Comparison of ENCODE assay signal across 1 cellular context in the genomic region with DNA sequence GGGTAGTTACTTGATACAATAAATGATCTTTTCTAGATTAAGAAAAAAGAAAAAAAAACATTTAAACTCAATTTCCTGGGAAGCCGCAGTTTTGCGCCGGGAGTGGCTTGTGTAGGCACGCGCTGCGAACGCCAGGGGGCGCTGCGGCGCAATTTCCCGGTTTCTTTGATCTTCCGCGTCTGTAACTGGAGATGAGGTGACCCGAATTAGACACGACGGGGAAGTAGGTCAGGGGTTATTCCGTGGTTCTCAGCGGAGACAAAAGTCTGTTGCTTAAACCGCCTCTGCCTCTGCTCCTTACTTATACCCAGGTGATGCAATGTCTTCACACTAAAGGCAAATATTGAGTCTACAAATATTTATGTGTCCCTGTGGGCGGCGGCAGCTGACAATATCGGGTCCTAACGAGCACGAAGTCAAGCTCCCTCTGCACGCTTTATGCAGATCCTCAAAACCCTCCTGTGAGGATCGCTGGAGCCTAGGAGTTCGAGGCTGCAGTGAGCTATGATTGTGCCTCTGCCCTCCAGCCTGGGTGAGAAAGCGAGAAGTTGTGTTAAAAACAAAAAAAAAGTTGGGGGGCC.
TF ChIP-seq lines count a peak whose summit lies in the region.

No MANE protein-coding gene starts in this region.

TF ChIP-seq in HepG2, 621 proteins besides CTCF, POLR2A, EP300 and RAD21 (continued from another document and continues in another):
- TF ChIP-seq, protein P1, sequence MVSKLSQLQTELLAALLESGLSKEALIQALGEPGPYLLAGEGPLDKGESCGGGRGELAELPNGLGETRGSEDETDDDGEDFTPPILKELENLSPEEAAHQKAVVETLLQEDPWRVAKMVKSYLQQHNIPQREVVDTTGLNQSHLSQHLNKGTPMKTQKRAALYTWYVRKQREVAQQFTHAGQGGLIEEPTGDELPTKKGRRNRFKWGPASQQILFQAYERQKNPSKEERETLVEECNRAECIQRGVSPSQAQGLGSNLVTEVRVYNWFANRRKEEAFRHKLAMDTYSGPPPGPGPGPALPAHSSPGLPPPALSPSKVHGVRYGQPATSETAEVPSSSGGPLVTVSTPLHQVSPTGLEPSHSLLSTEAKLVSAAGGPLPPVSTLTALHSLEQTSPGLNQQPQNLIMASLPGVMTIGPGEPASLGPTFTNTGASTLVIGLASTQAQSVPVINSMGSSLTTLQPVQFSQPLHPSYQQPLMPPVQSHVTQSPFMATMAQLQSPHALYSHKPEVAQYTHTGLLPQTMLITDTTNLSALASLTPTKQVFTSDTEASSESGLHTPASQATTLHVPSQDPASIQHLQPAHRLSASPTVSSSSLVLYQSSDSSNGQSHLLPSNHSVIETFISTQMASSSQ (IDR thresholded peaks at IDR 0.05; ENCODE audit: low read depth): no peak
- TF ChIP-seq, protein P1 (CRISPR knock-in tag; IDR thresholded peaks at IDR 0.05; ENCODE audit: borderline replicate concordance): peak; percentile 36; the same call in 1 of the 2 replicates
- TF ChIP-seq ZNF282 (IDR thresholded peaks at IDR 0.05; ENCODE audit: partially characterized antibody) (no peak), RNF2 (conservative IDR thresholded peaks at IDR 0.05; ENCODE audit: low read depth) (0 out of 2 replicates have a peak, but pooled peaks have one; percentile 42), NR2F1 (CRISPR knock-in tag; IDR thresholded peaks at IDR 0.05) (peak; percentile 74 to 81), PHB2 (IDR thresholded peaks at IDR 0.05; ENCODE audit: partially characterized antibody) (no peak), BCL6 (CRISPR knock-in tag; IDR thresholded peaks at IDR 0.05) (peak; percentile 96; the same call in 1 of the 2 replicates), FOSL2 (CRISPR knock-in tag; IDR thresholded peaks at IDR 0.05) (peak; percentile 82), SRY (CRISPR knock-in tag; IDR thresholded peaks at IDR 0.05) (no peak), HHEX (CRISPR knock-in tag; IDR thresholded peaks at IDR 0.05) (peak; percentile 74), MTA1 (CRISPR knock-in tag; IDR thresholded peaks at IDR 0.05; ENCODE audit: borderline replicate concordance) (peak; percentile 78; the same call in 1 of the 2 replicates), HMG20B (CRISPR knock-in tag; conservative IDR thresholded peaks at IDR 0.05) (peak; percentile 85), ZNF720 (CRISPR knock-in tag; IDR thresholded peaks at IDR 0.05) (no peak), ZNF343 (CRISPR knock-in tag; IDR thresholded peaks at IDR 0.05) (0 out of 2 replicates have a peak, but pooled peaks have one; percentile 29), ZNF451 (CRISPR knock-in tag; IDR thresholded peaks at IDR 0.05) (no peak), NCOR1 (IDR thresholded peaks at IDR 0.05; ENCODE audit: borderline replicate concordance, low read length) (peak; percentile 81), ZFP36 (IDR thresholded peaks at IDR 0.05; ENCODE audit: borderline replicate concordance, low read depth, low read length, partially characterized antibody) (no peak), KMT2A (CRISPR knock-in tag; IDR thresholded peaks at IDR 0.05) (no peak; the same call in 1 of the 2 replicates), ZNF891 (CRISPR knock-in tag; IDR thresholded peaks at IDR 0.05) (no peak), POLR2G (IDR thresholded peaks at IDR 0.05; ENCODE audit: low read depth, low read length) (no peak), IRF2 (CRISPR knock-in tag; IDR thresholded peaks at IDR 0.05) (peak; percentile 85), FOXK2 (IDR thresholded peaks at IDR 0.05) (no peak), ATRX (CRISPR knock-in tag; IDR thresholded peaks at IDR 0.05; ENCODE audit: borderline replicate concordance) (no peak), AGO1 (IDR thresholded peaks at IDR 0.05; ENCODE audit: low read depth, low read length, poor library complexity, severe bottlenecking) (no peak), ZNF17 (CRISPR knock-in tag; IDR thresholded peaks at IDR 0.05) (no peak), MBNL3 (CRISPR knock-in tag; conservative IDR thresholded peaks at IDR 0.05) (no peak)
- TF ChIP-seq, protein P2, sequence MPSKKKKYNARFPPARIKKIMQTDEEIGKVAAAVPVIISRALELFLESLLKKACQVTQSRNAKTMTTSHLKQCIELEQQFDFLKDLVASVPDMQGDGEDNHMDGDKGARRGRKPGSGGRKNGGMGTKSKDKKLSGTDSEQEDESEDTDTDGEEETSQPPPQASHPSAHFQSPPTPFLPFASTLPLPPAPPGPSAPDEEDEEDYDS (CRISPR knock-in tag; IDR thresholded peaks at IDR 0.05): peak; percentile 41
- TF ChIP-seq, protein P3, sequence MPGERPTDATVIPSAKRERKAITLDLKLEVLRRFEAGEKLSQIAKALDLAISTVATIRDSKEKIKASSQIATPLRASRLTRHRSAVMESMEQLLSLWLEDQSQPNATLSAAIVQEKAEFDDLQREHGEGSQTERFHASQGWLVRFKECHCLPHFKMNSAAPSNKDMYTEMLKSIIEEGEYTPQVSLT (CRISPR knock-in tag; IDR thresholded peaks at IDR 0.05; ENCODE audit: borderline replicate concordance, low read depth): no peak
- TF ChIP-seq, protein P4, sequence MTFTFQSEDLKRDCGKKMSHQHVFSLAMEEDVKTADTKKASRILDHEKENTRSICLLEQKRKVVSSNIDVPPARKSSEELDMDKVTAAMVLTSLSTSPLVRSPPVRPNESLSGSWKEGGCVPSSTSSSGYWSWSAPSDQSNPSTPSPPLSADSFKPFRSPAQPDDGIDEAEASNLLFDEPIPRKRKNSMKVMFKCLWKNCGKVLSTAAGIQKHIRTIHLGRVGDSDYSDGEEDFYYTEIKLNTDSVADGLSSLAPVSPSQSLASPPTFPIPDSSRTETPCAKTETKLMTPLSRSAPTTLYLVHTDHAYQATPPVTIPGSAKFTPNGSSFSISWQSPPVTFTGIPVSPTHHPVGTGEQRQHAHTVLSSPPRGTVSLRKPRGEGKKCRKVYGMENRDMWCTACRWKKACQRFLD (CRISPR knock-in tag; IDR thresholded peaks at IDR 0.05; ENCODE audit: borderline replicate concordance): no peak
- TF ChIP-seq, protein P5, sequence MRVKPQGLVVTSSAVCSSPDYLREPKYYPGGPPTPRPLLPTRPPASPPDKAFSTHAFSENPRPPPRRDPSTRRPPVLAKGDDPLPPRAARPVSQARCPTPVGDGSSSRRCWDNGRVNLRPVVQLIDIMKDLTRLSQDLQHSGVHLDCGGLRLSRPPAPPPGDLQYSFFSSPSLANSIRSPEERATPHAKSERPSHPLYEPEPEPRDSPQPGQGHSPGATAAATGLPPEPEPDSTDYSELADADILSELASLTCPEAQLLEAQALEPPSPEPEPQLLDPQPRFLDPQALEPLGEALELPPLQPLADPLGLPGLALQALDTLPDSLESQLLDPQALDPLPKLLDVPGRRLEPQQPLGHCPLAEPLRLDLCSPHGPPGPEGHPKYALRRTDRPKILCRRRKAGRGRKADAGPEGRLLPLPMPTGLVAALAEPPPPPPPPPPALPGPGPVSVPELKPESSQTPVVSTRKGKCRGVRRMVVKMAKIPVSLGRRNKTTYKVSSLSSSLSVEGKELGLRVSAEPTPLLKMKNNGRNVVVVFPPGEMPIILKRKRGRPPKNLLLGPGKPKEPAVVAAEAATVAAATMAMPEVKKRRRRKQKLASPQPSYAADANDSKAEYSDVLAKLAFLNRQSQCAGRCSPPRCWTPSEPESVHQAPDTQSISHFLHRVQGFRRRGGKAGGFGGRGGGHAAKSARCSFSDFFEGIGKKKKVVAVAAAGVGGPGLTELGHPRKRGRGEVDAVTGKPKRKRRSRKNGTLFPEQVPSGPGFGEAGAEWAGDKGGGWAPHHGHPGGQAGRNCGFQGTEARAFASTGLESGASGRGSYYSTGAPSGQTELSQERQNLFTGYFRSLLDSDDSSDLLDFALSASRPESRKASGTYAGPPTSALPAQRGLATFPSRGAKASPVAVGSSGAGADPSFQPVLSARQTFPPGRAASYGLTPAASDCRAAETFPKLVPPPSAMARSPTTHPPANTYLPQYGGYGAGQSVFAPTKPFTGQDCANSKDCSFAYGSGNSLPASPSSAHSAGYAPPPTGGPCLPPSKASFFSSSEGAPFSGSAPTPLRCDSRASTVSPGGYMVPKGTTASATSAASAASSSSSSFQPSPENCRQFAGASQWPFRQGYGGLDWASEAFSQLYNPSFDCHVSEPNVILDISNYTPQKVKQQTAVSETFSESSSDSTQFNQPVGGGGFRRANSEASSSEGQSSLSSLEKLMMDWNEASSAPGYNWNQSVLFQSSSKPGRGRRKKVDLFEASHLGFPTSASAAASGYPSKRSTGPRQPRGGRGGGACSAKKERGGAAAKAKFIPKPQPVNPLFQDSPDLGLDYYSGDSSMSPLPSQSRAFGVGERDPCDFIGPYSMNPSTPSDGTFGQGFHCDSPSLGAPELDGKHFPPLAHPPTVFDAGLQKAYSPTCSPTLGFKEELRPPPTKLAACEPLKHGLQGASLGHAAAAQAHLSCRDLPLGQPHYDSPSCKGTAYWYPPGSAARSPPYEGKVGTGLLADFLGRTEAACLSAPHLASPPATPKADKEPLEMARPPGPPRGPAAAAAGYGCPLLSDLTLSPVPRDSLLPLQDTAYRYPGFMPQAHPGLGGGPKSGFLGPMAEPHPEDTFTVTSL (CRISPR knock-in tag; IDR thresholded peaks at IDR 0.05; ENCODE audit: borderline replicate concordance): peak; percentile 86
- TF ChIP-seq, protein P6, sequence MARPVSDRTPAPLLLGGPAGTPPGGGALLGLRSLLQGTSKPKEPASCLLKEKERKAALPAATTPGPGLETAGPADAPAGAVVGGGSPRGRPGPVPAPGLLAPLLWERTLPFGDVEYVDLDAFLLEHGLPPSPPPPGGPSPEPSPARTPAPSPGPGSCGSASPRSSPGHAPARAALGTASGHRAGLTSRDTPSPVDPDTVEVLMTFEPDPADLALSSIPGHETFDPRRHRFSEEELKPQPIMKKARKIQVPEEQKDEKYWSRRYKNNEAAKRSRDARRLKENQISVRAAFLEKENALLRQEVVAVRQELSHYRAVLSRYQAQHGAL (CRISPR knock-in tag; IDR thresholded peaks at IDR 0.05; ENCODE audit: not compliant biosample characterization): no peak
- TF ChIP-seq, protein P7, sequence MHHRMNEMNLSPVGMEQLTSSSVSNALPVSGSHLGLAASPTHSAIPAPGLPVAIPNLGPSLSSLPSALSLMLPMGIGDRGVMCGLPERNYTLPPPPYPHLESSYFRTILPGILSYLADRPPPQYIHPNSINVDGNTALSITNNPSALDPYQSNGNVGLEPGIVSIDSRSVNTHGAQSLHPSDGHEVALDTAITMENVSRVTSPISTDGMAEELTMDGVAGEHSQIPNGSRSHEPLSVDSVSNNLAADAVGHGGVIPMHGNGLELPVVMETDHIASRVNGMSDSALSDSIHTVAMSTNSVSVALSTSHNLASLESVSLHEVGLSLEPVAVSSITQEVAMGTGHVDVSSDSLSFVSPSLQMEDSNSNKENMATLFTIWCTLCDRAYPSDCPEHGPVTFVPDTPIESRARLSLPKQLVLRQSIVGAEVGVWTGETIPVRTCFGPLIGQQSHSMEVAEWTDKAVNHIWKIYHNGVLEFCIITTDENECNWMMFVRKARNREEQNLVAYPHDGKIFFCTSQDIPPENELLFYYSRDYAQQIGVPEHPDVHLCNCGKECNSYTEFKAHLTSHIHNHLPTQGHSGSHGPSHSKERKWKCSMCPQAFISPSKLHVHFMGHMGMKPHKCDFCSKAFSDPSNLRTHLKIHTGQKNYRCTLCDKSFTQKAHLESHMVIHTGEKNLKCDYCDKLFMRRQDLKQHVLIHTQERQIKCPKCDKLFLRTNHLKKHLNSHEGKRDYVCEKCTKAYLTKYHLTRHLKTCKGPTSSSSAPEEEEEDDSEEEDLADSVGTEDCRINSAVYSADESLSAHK (CRISPR knock-in tag; IDR thresholded peaks at IDR 0.05; ENCODE audit: borderline replicate concordance): no peak
- TF ChIP-seq, protein P8, sequence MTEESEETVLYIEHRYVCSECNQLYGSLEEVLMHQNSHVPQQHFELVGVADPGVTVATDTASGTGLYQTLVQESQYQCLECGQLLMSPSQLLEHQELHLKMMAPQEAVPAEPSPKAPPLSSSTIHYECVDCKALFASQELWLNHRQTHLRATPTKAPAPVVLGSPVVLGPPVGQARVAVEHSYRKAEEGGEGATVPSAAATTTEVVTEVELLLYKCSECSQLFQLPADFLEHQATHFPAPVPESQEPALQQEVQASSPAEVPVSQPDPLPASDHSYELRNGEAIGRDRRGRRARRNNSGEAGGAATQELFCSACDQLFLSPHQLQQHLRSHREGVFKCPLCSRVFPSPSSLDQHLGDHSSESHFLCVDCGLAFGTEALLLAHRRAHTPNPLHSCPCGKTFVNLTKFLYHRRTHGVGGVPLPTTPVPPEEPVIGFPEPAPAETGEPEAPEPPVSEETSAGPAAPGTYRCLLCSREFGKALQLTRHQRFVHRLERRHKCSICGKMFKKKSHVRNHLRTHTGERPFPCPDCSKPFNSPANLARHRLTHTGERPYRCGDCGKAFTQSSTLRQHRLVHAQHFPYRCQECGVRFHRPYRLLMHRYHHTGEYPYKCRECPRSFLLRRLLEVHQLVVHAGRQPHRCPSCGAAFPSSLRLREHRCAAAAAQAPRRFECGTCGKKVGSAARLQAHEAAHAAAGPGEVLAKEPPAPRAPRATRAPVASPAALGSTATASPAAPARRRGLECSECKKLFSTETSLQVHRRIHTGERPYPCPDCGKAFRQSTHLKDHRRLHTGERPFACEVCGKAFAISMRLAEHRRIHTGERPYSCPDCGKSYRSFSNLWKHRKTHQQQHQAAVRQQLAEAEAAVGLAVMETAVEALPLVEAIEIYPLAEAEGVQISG (CRISPR knock-in tag; IDR thresholded peaks at IDR 0.05): peak; percentile 58
